In genomic region chr14:87615822-87616679, GRCh38 we compare ENCODE assay signal across 8 cellular contexts.
DNase-seq lines count a peak whose midpoint lies in the region; ATAC-seq and TF ChIP-seq lines count a peak whose summit lies in the region.

No MANE protein-coding gene starts in this region.

- intact Hi-C loops in Right ventricle myocardium superior (cut with DNase I) (no loop called here), cardiac septum (cut with DNase I) (no loop called here), aorta (cut with DNase I) (no loop called here)

- H3K9me3 ChIP-seq in MG63, result no peaks in the 10 kb centered on the region
- H3K9me3 ChIP-seq in endodermal cell (ENCODE audit: control insufficient read depth, low read length), result peaks cover 38% of the 10 kb centered on the region
- no peaks in the 10 kb centered on the region for H3K9me3 ChIP-seq in aorta (ENCODE audit: control insufficient read depth, low read length)

- no peak overlapping the region for H3K4me3 Mint-ChIP-seq in endodermal cell

- WGBS in endodermal cell (ENCODE audit: insufficient coverage in 1 of 2, insufficient read length in 1 of 2), 2 experiments, result 74 to 93% methylated on average over 7 to 12 of the region's 12 CpGs
- 38 to 42% methylated on average over 12 of the region's 12 CpGs for WGBS in aorta, 2 donors

- TF ChIP-seq CTCF in endodermal cell (conservative IDR thresholded peaks at IDR 0.05), result peak; percentile 95

- H3K27me3 Mint-ChIP-seq in endodermal cell (ENCODE audit: insufficient read depth), result no peaks in the 10 kb centered on the region

- H3K9me3 Mint-ChIP-seq in endodermal cell, result peaks cover 31% of the 10 kb centered on the region

- H3K27ac ChIP-seq in endodermal cell (ENCODE audit: low read depth, low read length) (no peak overlapping the region), aorta (ENCODE audit: low read depth in 1 of 2, low read length in 2 of 2) (no peak overlapping the region)

- DNase-seq in Right ventricle myocardium superior (no peak), cardiac septum (ENCODE audit: low spot score) (no peak), H4 (ENCODE audit: low spot score) (peak; percentile 44), MG63 (peak; percentile 5), SW 1271 (lab: John Stamatoyannopoulos, UW) (peak; percentile 1 to 10), endodermal cell (peak; percentile 93), mucosa of gallbladder (ENCODE audit: low spot score) (peak; percentile 45), aorta (peak; percentile 48 to 75)

- H3K9ac ChIP-seq in endodermal cell (ENCODE audit: extremely low read depth, low read length, poor library complexity, severe bottlenecking), result no peak overlapping the region

- H3K27me3 ChIP-seq in MG63, result no peaks in the 10 kb centered on the region
- no peaks in the 10 kb centered on the region for H3K27me3 ChIP-seq in endodermal cell (ENCODE audit: control insufficient read depth, insufficient read depth, low read length, poor library complexity, severe bottlenecking)
- H3K27me3 ChIP-seq in aorta (ENCODE audit: control insufficient read depth in 1 of 2, insufficient read depth in 2 of 2, low read length in 1 of 2), result peaks cover 0 to 2% of the 10 kb centered on the region in 2 donors

- H3K4me1 ChIP-seq in endodermal cell (ENCODE audit: control insufficient read depth, insufficient read depth, low read length) (no peaks in the 10 kb centered on the region), aorta (ENCODE audit: control insufficient read depth in 1 of 2, insufficient read depth in 2 of 2, low read length in 2 of 2) (no peaks in the 10 kb centered on the region)

- peaks cover 7% of the 10 kb centered on the region for H3K36me3 Mint-ChIP-seq in endodermal cell (ENCODE audit: low read depth)

- peak; percentile 63 for ATAC-seq in Right ventricle myocardium superior (ENCODE audit: poor library complexity)
- no peak for ATAC-seq in aorta (ENCODE audit: low FRiP score)

- H3K4me3 ChIP-seq in MG63 (no peak overlapping the region), endodermal cell (ENCODE audit: low read length) (no peak overlapping the region), aorta (ENCODE audit: low read length in 2 of 2) (no peak overlapping the region)

- peaks cover 13% of the 10 kb centered on the region for H3K4me1 Mint-ChIP-seq in endodermal cell

- H3K36me3 ChIP-seq in MG63 (no peaks in the 10 kb centered on the region), endodermal cell (ENCODE audit: control insufficient read depth, insufficient read depth, low read length) (no peaks in the 10 kb centered on the region), aorta (ENCODE audit: control insufficient read depth in 1 of 2, insufficient read depth in 2 of 2, low read length in 1 of 2) (no peaks in the 10 kb centered on the region)

- H3K27ac Mint-ChIP-seq in endodermal cell, result no peak overlapping the region

Comparison
In these comparisons a context has a peak if more than half of its experiments do, and no peak if none do; other contexts are left out.
1. DNase-seq: peak in H4 (single experiment), MG63 (single experiment), SW 1271 (2 of 2), endodermal cell (single experiment), mucosa of gallbladder (single experiment) and aorta (2 of 2); none in Right ventricle myocardium superior (single experiment) and cardiac septum (single experiment).